8 cellular contexts compared by ENCODE assay signal in genomic region chr18:55998071-55998522, GRCh38.
DNase-seq lines count a peak whose midpoint lies in the region; ATAC-seq and TF ChIP-seq lines count a peak whose summit lies in the region.

No MANE protein-coding gene starts in this region.

- H3T11ph ChIP-seq in H9 (ENCODE audit: low read length): no peak overlapping the region

- no peak overlapping the region for H2AK5ac ChIP-seq in H9 (ENCODE audit: insufficient read length, low read length)

- no peak overlapping the region for H3K4ac ChIP-seq in H9 (ENCODE audit: low read depth, low read length)

- 0 out of 2 replicates have a peak overlapping the region, but pooled peaks have one; percentile 19 for H3K14ac ChIP-seq in H9 (ENCODE audit: insufficient read depth, low read length)

- H3K36me3 Mint-ChIP-seq in H9 (ENCODE audit: insufficient read depth in 1 of 3, low read depth in 3 of 3) (no peaks in the 10 kb centered on the region), WTC11 (no peaks in the 10 kb centered on the region)

- 0 out of 3 replicates have a peak, but pooled peaks have one; percentile 14 for TF ChIP-seq CTCF in H9 (conservative IDR thresholded peaks at IDR 0.05)
- no peak for TF ChIP-seq CTCF in WTC11 (IDR thresholded peaks at IDR 0.05)

- no peaks in the 10 kb centered on the region for H4K20me1 ChIP-seq in H9 (ENCODE audit: control insufficient read depth, insufficient read depth, insufficient read length)

- H3K4me1 ChIP-seq in H9 (ENCODE audit: insufficient read depth, low read length): peaks cover 9% of the 10 kb centered on the region
- H3K4me1 ChIP-seq in right cardiac atrium (ENCODE audit: control insufficient read depth, insufficient read depth, low read length): no peaks in the 10 kb centered on the region

- no peak overlapping the region for H4K8ac ChIP-seq in H9 (replicated peaks; ENCODE audit: insufficient read length, low read depth, low read length)

- no CpG with 5 or more reads among the region's 11 CpGs for WGBS in H9 (ENCODE audit: extremely low coverage, insufficient read length, low lambda C conversion rate)
- WGBS in right cardiac atrium: 44% methylated on average over 11 of the region's 11 CpGs

- H3K4me3 Mint-ChIP-seq in H9 (no peak overlapping the region), WTC11 (no peak overlapping the region)

- H3K23me2 ChIP-seq in H9 (ENCODE audit: insufficient read length, low read depth, low read length, poor library complexity, severe bottlenecking): no peaks in the 10 kb centered on the region

- H2BK5ac ChIP-seq in H9 (ENCODE audit: insufficient read length, low read length): no peak overlapping the region

- H2BK15ac ChIP-seq in H9 (ENCODE audit: low read depth, low read length): no peak overlapping the region

- no peak overlapping the region for H3K56ac ChIP-seq in H9 (ENCODE audit: insufficient read length, low read depth, low read length)

- H3K79me2 ChIP-seq in H9 (ENCODE audit: insufficient read depth, low read length): no peaks in the 10 kb centered on the region

- no peak overlapping the region for H2AFZ ChIP-seq in H9 (ENCODE audit: low read length)

- H3K23ac ChIP-seq in H9 (ENCODE audit: insufficient read length, low read depth, low read length): no peak overlapping the region

- no peak overlapping the region for H3K9ac ChIP-seq in H9 (ENCODE audit: extremely low read depth, insufficient read length, low read length)

- H3K27ac ChIP-seq in H9 (ENCODE audit: insufficient read length, low read depth, low read length): no peak overlapping the region
- H3K27ac ChIP-seq in right cardiac atrium (ENCODE audit: low read length): no peak overlapping the region

- POLR2A ChIA-PET in WTC11 (lab: Charles Lee): interaction anchor here (0.5 kb wide), 1 partner anchor 59 kb away, joined by 3 read pairs; no protein-coding TSS in a partner anchor

- no peak overlapping the region for H3K4me2 ChIP-seq in H9 (ENCODE audit: insufficient read depth, insufficient read length, low read length)

- no peak overlapping the region for H2BK120ac ChIP-seq in H9 (ENCODE audit: low read depth, low read length, poor library complexity, severe bottlenecking)

- ATAC-seq in WTC11 (peak; percentile 83), right cardiac atrium (peak; percentile 20 to 61), HG02642 (IDR thresholded peaks at IDR 0.05; ENCODE audit: poor library complexity, unreplicated experiment) (no peak)

- intact Hi-C loops in right cardiac atrium (cut with DNase I): no loop called here

- DNase-seq in H9 (peak; percentile 41), WTC11 (ENCODE audit: low spot score) (no peak), right cardiac atrium (peak in 1 of 3 donors; percentile 37), skeletal muscle cell (ENCODE audit: low read depth) (peak; percentile 52), D341Med (ENCODE audit: low spot score) (no peak), SW 1271 (lab: John Stamatoyannopoulos, UW) (no peak)
- DNase-seq in activated effector memory CD4-positive, alpha-beta T cell treated with Interleukin-2 at 50 U/mL for 16 hours: no peak

- H3K18ac ChIP-seq in H9 (ENCODE audit: insufficient read length, low read depth, low read length): no peak overlapping the region

- CTCF ChIA-PET in WTC11 (lab: Charles Lee): interaction anchor here (1.2 to 1.4 kb wide), 3 partner anchors 15 to 105 kb away, joined by 3 to 6 read pairs (median 4); no protein-coding TSS in a partner anchor

- no peak overlapping the region for H4K5ac ChIP-seq in H9 (ENCODE audit: insufficient read length, low read depth, low read length)

- H3K4me1 Mint-ChIP-seq in H9 (peaks cover 38 to 47% of the 10 kb centered on the region in 2 experiments), WTC11 (peaks cover 35% of the 10 kb centered on the region)

- no peak overlapping the region for H2BK12ac ChIP-seq in H9 (ENCODE audit: insufficient read length, low read depth, low read length)

- H3K9me3 Mint-ChIP-seq in H9 (no peaks in the 10 kb centered on the region), WTC11 (no peaks in the 10 kb centered on the region)

- no peaks in the 10 kb centered on the region for H3K79me1 ChIP-seq in H9 (ENCODE audit: insufficient read depth, low read depth, low read length, poor library complexity, severe bottlenecking)

- H3K9me3 ChIP-seq in H9 (ENCODE audit: control insufficient read depth, low read depth, low read length) (no peaks in the 10 kb centered on the region), right cardiac atrium (ENCODE audit: control insufficient read depth, low read length) (no peaks in the 10 kb centered on the region)

- H3K27ac Mint-ChIP-seq in H9: peak overlapping the region; percentile 3 to 93 (median 93); a peak in 5 of 7 replicates
- H3K27ac Mint-ChIP-seq in WTC11: no peak overlapping the region

- H4K91ac ChIP-seq in H9 (ENCODE audit: insufficient read length, low read depth, low read length): no peak overlapping the region

- H3K27me3 Mint-ChIP-seq in H9 (ENCODE audit: low read depth) (no peaks in the 10 kb centered on the region), WTC11 (ENCODE audit: low read depth) (no peaks in the 10 kb centered on the region)

- H3K27me3 ChIP-seq in H9 (ENCODE audit: insufficient read depth, low read length) (no peaks in the 10 kb centered on the region), right cardiac atrium (ENCODE audit: control insufficient read depth, insufficient read depth) (no peaks in the 10 kb centered on the region)

- H2BK20ac ChIP-seq in H9 (ENCODE audit: low read depth, low read length, poor library complexity, severe bottlenecking): no peak overlapping the region

- no peak overlapping the region for H3K4me3 ChIP-seq in right cardiac atrium (ENCODE audit: low read length)
- H3K4me3 ChIP-seq in skeletal muscle cell (ENCODE audit: low read depth, low read length): peak overlapping the region; percentile 37

TF ChIP-seq in WTC11, 78 proteins besides CTCF, POLR2A, EP300 and RAD21 (continues in another document):
- TF ChIP-seq ZNF396 (CRISPR knock-in tag; IDR thresholded peaks at IDR 0.05; ENCODE audit: borderline replicate concordance) (no peak), SP1 (CRISPR knock-in tag; conservative IDR thresholded peaks at IDR 0.05) (no peak), GABPB1 (CRISPR knock-in tag; IDR thresholded peaks at IDR 0.05) (no peak), SOX15 (CRISPR knock-in tag; IDR thresholded peaks at IDR 0.05) (no peak), E2F5 (CRISPR knock-in tag; IDR thresholded peaks at IDR 0.05) (no peak), SMAD4 (CRISPR knock-in tag; IDR thresholded peaks at IDR 0.05) (no peak), NR3C1 (CRISPR knock-in tag; conservative IDR thresholded peaks at IDR 0.05; ENCODE audit: low read depth) (no peak), USF1 (CRISPR knock-in tag; IDR thresholded peaks at IDR 0.05) (no peak), FOXK1 (CRISPR knock-in tag; IDR thresholded peaks at IDR 0.05) (no peak), E2F1 (CRISPR knock-in tag; IDR thresholded peaks at IDR 0.05) (no peak), IRF1 (CRISPR knock-in tag; IDR thresholded peaks at IDR 0.05) (no peak), ATF3 (CRISPR knock-in tag; conservative IDR thresholded peaks at IDR 0.05) (no peak)

Comparison
In these comparisons a context has a peak if more than half of its experiments do, and no peak if none do; other contexts are left out.
1. DNase-seq: peak in H9 (single experiment) and skeletal muscle cell (single experiment); none in WTC11 (single experiment), D341Med (single experiment), SW 1271 (0 of 2) and activated effector memory CD4-positive, alpha-beta T cell treated with Interleukin-2 at 50 U/mL for 16 hours (single experiment).